1 cellular context compared by ENCODE assay signal in the genomic region with DNA sequence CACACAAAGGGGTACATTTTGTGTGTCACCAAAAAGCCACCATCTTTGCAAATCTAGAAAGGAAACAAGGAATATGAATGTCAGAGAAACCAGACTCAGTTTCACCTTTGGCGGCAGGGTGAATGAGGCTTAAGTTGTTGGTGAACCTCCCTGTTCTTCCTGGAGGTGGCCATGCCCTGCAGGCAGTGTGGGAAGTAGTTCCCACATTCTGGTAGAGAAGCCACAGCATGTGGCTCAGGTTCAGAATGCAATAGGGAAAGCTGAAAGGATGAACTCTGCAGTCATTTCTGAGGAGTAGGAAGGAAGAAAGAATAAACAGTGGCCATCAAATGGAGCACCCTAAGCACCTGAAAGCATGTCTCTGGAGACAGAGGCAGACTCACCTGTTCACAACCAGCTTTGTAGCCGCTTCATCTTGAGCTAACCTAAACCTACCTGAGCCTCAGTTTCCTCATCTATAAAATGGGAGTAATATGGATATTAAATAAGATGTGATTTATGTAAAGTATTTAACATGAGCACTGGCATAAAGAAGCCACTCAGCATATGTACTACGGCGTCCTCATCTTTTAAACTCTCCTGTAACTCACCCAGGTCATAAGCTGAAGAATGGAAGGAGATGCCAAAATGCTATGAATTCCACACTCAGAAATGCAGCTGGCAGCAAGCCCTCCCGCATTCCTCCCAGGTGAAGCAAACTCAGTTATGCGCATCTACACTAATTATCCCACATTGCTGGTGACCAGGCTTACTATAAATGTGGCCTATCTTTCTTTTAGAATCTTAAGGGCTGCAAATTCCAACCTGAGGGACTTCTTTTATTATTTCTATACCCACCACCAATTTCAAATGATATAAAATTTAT.
TF ChIP-seq lines count a peak whose summit lies in the region.

No MANE protein-coding gene starts in this region.

TF ChIP-seq in SK-N-SH treated with all-trans-retinoic acid at 6 μM for 48 hours, 23 proteins besides CTCF, POLR2A, EP300 and RAD21 (continued from another document):
- TF ChIP-seq, protein P1, sequence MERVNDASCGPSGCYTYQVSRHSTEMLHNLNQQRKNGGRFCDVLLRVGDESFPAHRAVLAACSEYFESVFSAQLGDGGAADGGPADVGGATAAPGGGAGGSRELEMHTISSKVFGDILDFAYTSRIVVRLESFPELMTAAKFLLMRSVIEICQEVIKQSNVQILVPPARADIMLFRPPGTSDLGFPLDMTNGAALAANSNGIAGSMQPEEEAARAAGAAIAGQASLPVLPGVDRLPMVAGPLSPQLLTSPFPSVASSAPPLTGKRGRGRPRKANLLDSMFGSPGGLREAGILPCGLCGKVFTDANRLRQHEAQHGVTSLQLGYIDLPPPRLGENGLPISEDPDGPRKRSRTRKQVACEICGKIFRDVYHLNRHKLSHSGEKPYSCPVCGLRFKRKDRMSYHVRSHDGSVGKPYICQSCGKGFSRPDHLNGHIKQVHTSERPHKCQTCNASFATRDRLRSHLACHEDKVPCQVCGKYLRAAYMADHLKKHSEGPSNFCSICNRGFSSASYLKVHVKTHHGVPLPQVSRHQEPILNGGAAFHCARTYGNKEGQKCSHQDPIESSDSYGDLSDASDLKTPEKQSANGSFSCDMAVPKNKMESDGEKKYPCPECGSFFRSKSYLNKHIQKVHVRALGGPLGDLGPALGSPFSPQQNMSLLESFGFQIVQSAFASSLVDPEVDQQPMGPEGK (CRISPR knock-in tag; IDR thresholded peaks at IDR 0.05; ENCODE audit: borderline replicate concordance): no peak
